10 cellular contexts compared by ENCODE assay signal in genomic region chr1:226436855-226437491, GRCh38. TPM values are rescaled to one million over a fixed set of nuclear protein-coding genes. Genes with fewer than 3 reads are reported as not detected.
DNase-seq lines count a peak whose midpoint lies in the region; ATAC-seq and TF ChIP-seq lines count a peak whose summit lies in the region.
"Had no signal": no experiment of that assay in that cellular context is flagged by ENCODE, and none has a peak within 500 bp of the region (broad histone marks: within the 10 kb centered on the region; RNA-seq: fewer than 3 reads in every experiment).

No MANE protein-coding gene starts in this region.

- no peak for TF ChIP-seq POLR2A in sigmoid colon (IDR thresholded peaks at IDR 0.05)

- no peak overlapping the region for H3K27ac ChIP-seq in sigmoid colon

- H3K27me3 ChIP-seq in sigmoid colon = no peaks in the 10 kb centered on the region

- no peak for TF ChIP-seq CTCF in sigmoid colon (IDR thresholded peaks at IDR 0.05)

- H3K36me3 ChIP-seq in sigmoid colon = no peaks in the 10 kb centered on the region

- DNase-seq in DMS 273 (lab: John Stamatoyannopoulos, UW; ENCODE audit: unreplicated experiment) (peak; percentile 89), NCI-H510A (lab: John Stamatoyannopoulos, UW) (peak; percentile 67), sigmoid colon (no peak)
- DNase-seq in stimulated activated naive CD4-positive, alpha-beta T cell treated with Interleukin-2 at 50 U/mL for 16 hours (lab: John Stamatoyannopoulos, UW) = no peak
- no peak for DNase-seq in stimulated activated CD8-positive, alpha-beta memory T cell treated with anti-CD3 and anti-CD28 coated beads, Interleukin-4, amount 100 ng/mL, for 48 hours
- DNase-seq: NK-92 treated with Interleukin-12 subunit alpha and Interleukin-12 subunit beta, amount 100 ng/mL, for 24 hours; T1000 had no signal

- no peaks in the 10 kb centered on the region for H3K9me3 ChIP-seq in sigmoid colon

- no peak for TF ChIP-seq EP300 in sigmoid colon (IDR thresholded peaks at IDR 0.05)

- ATAC-seq in HG03175 (IDR thresholded peaks at IDR 0.05; ENCODE audit: unreplicated experiment) = peak; percentile 59
- peak; percentile 57 for ATAC-seq in esophagus mucosa
- no peak for ATAC-seq in GM18858 (IDR thresholded peaks at IDR 0.05; ENCODE audit: unreplicated experiment)

- no peak overlapping the region for H3K4me3 ChIP-seq in sigmoid colon

- 16 to 43% methylated on average over 8 of the region's 8 CpGs for WGBS in sigmoid colon, 2 donors

- no peaks in the 10 kb centered on the region for H3K4me1 ChIP-seq in sigmoid colon

- intact Hi-C loops in sigmoid colon (cut with DNase I) = no loop called here

RNA-seq across cellular contexts. Expression of gene PARP1, which starts 29.1 kb away (rescaled TPM):
- total RNA-seq in esophagus mucosa (55.2 TPM), sigmoid colon (100 to 1,000 TPM; 107 to 168 (median 152) TPM)
- 10 to 100 TPM; 16.4 to 58.8 (median 18.6) TPM for polyA plus RNA-seq in sigmoid colon

Comparison
In these comparisons a context has a peak if more than half of its experiments do, and no peak if none do; other contexts are left out.
1. DNase-seq: peak in DMS 273 (single experiment) and NCI-H510A (single experiment); none in stimulated activated naive CD4-positive, alpha-beta T cell treated with Interleukin-2 at 50 U/mL for 16 hours (single experiment), stimulated activated CD8-positive, alpha-beta memory T cell treated with anti-CD3 and anti-CD28 coated beads, Interleukin-4, amount 100 ng/mL, for 48 hours (single experiment) and sigmoid colon (single experiment).